ENCODE assay signal across 23 cellular contexts in genomic region chr19:24002256-24002945, GRCh38.
"Had no signal": no experiment of that assay in that cellular context is flagged by ENCODE, and none has a peak within 500 bp of the region (broad histone marks: within the 10 kb centered on the region; RNA-seq: fewer than 3 reads in every experiment).

No MANE protein-coding gene starts in this region.

- H3K4me3 ChIP-seq: colonic mucosa, esophagus squamous epithelium, gastrocnemius medialis, heart right ventricle, left lung, lower lobe of right lung, mucosa of descending colon had no signal

- H3K4me1 Mint-ChIP-seq: endodermal cell, mesothelial cell of epicardium had no signal

- H3K27me3 Mint-ChIP-seq: dendritic cell treated with granulocyte-macrophage colony-stimulating factor and Interleukin-4, amounts not matched to agents 40 ng/mL and 50 ng/mL, for 4 days; effector memory CD8-positive, alpha-beta T cell had no signal

- H3K36me3 Mint-ChIP-seq: mesothelial cell of epicardium had no signal

- DNase-seq: colonic mucosa; cortex of kidney; effector CD8-positive, alpha-beta T cell; effector memory CD8-positive, alpha-beta T cell; endodermal cell; erythroblast; esophagus squamous epithelium; foreskin fibroblast; foreskin melanocyte; gastrocnemius medialis; glutamatergic neuron; head of caudate nucleus; heart right ventricle; hippocampal formation; left cardiac atrium; left lung; left ventricle myocardium superior; lower lobe of right lung; mesenchymal stem cell; mucosa of descending colon had no signal

- H3K27ac Mint-ChIP-seq: dendritic cell treated with granulocyte-macrophage colony-stimulating factor and Interleukin-4, amounts not matched to agents 40 ng/mL and 50 ng/mL, for 4 days; effector memory CD8-positive, alpha-beta T cell; endodermal cell; mesothelial cell of epicardium had no signal

- H3K36me3 ChIP-seq: colonic mucosa, esophagus squamous epithelium, gastrocnemius medialis, heart right ventricle, left lung, lower lobe of right lung had no signal

- H3K27me3 ChIP-seq: colonic mucosa, esophagus squamous epithelium, gastrocnemius medialis, heart right ventricle, left lung had no signal

- H3K4me3 Mint-ChIP-seq: dendritic cell treated with granulocyte-macrophage colony-stimulating factor and Interleukin-4, amounts not matched to agents 40 ng/mL and 50 ng/mL, for 4 days; effector memory CD8-positive, alpha-beta T cell; endodermal cell; mesothelial cell of epicardium had no signal

- ATAC-seq: effector memory CD8-positive, alpha-beta T cell; esophagus mucosa; gastrocnemius medialis; heart right ventricle; left cardiac atrium; left lung; left ventricle myocardium superior; lower lobe of right lung; mucosa of descending colon had no signal
